In the genomic region with DNA sequence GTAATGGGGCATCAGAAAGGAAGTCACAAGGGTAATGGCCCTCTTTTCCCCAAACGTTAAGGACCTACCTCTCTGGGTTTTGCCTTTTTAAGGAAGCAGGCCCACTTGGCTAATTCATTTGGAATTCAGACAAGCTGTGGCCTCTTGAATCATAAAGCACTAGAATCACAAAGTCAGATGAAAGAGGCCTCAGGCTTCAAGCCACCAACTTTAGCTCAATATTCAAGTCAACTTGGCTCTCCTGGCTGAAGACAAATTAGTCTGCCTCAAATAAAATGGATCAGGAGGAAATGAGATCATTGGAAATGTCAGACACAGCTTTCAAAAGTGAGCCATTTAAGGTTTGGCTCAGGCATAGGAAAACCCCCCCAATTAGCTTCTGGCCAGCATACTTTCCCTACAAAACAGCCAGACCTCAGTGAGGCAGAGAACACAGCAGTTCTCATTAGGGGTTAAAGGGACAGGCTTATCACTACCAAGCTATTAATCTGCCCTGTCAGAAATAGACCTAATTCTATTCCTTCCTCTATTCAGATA, we compare ENCODE assay signal across 14 cellular contexts. TPM values are rescaled to one million over a fixed set of nuclear protein-coding genes. Genes with fewer than 3 reads are reported as not detected.
DNase-seq lines count a peak whose midpoint lies in the region; ATAC-seq, FAIRE-seq and TF ChIP-seq lines count a peak whose summit lies in the region.
"Had no signal": no experiment of that assay in that cellular context is flagged by ENCODE, and none has a peak within 500 bp of the region (broad histone marks: within the 10 kb centered on the region; RNA-seq: fewer than 3 reads in every experiment).

No MANE protein-coding gene starts in this region.

- no peaks in the 10 kb centered on the region for H4K20me1 ChIP-seq in HepG2 (ENCODE audit: insufficient read depth, low read length)
- H4K20me1 ChIP-seq: BLaER1 had no signal

- in situ Hi-C loops in HepG2 (cut with HindIII; ENCODE audit: extremely low pct_ligation_motif_present, low pct_unique_long_range_greater_than_20kb): no loop called here

- intact Hi-C loops in HepG2 (cut with micrococcal nuclease; ENCODE audit: unreplicated experiment): no loop called here
- intact Hi-C loops in dorsolateral prefrontal cortex (cut with DNase I): no loop called here

- peak overlapping the region; percentile 21 to 26 for H3K27ac ChIP-seq in liver (ENCODE audit: low read depth in 1 of 2, low read length in 2 of 2)
- H3K27ac ChIP-seq in HepG2 (ENCODE audit: extremely low read length, insufficient read depth, low read length): no peak overlapping the region
- peak overlapping the region; percentile 33 for H3K27ac ChIP-seq in epithelial cell of prostate
- peak overlapping the region in 9 of 59 donors; percentile 0 to 57 (median 14) for H3K27ac ChIP-seq in dorsolateral prefrontal cortex
- H3K27ac ChIP-seq: BLaER1, parathyroid adenoma had no signal

- no peaks in the 10 kb centered on the region for H3K79me2 ChIP-seq in HepG2 (ENCODE audit: insufficient read depth, low read length)
- H3K79me2 ChIP-seq: parathyroid adenoma had no signal

- no peak overlapping the region for H3K9ac ChIP-seq in liver (ENCODE audit: low read depth in 1 of 2, low read length in 2 of 2)
- H3K9ac ChIP-seq in HepG2 (ENCODE audit: insufficient read depth, low read depth, low read length): no peak overlapping the region
- H3K9ac ChIP-seq: BLaER1, parathyroid adenoma had no signal

- TF ChIP-seq EP300 in HepG2 (IDR thresholded peaks at IDR 0.05; ENCODE audit: low read depth in 2 of 2, low read length in 2 of 2) (no peak), HepG2 (CRISPR knock-in tag; IDR thresholded peaks at IDR 0.05; ENCODE audit: borderline replicate concordance) (no peak)

- no TSS peak for BruUV-seq in HepG2 (replicated peaks; lab: Mats Ljungman, UMichigan)

- H3K36me3 ChIP-seq in liver (ENCODE audit: control insufficient read depth in 4 of 4, insufficient read depth in 3 of 4, low read depth in 1 of 4, low read length in 3 of 4) (peaks cover 2 to 22% (median 17%) of the 10 kb centered on the region in 4 donors), HepG2 (replicated peaks in 1 of 2; ENCODE audit: control insufficient read depth in 1 of 2, insufficient read depth in 2 of 2, low read length in 2 of 2) (peaks cover 10 to 50% of the 10 kb centered on the region in 2 experiments; a peak in 4 of 5 replicates)

- no peaks in the 10 kb centered on the region for H3K27me3 ChIP-seq in liver (ENCODE audit: control insufficient read depth in 4 of 4, insufficient read depth in 4 of 4, low read length in 3 of 4)
- no peaks in the 10 kb centered on the region for H3K27me3 ChIP-seq in HepG2 (ENCODE audit: control insufficient read depth in 1 of 2, insufficient read depth in 2 of 2, low read length in 2 of 2)
- no peaks in the 10 kb centered on the region for H3K27me3 ChIP-seq in dorsolateral prefrontal cortex
- H3K27me3 ChIP-seq: BLaER1 had no signal

- H3K4me1 ChIP-seq in liver (ENCODE audit: control insufficient read depth in 4 of 4, insufficient read depth in 4 of 4, low read length in 3 of 4) (peaks cover 7 to 28% (median 21%) of the 10 kb centered on the region in 4 donors), HepG2 (ENCODE audit: insufficient read depth, low read length) (no peaks in the 10 kb centered on the region)
- H3K4me1 ChIP-seq: BLaER1, parathyroid adenoma had no signal

- no peak for TF ChIP-seq RAD21 in liver (IDR thresholded peaks at IDR 0.05)
- no peak for TF ChIP-seq RAD21 in HepG2 (CRISPR knock-in tag; IDR thresholded peaks at IDR 0.05)

- 68% methylated on average over 1 of the region's 1 CpG for WGBS in liver
- whole genome bisulfite sequencing in HepG2 (ENCODE audit: low lambda C conversion rate): 100% methylated on average over 1 of the region's 1 CpG

- CTCF ChIA-PET in HepG2 (lab: Yijun Ruan, JAX; ENCODE audit: low intra/inter-chr PET ratio, low total read pairs): no interaction called here

- ATAC-seq in HepG2 (no peak), GM21390 (IDR thresholded peaks at IDR 0.05; ENCODE audit: unreplicated experiment) (no peak), HG03565 (IDR thresholded peaks at IDR 0.05; ENCODE audit: unreplicated experiment) (no peak)

- H3K9me3 ChIP-seq in liver (ENCODE audit: control insufficient read depth in 4 of 4, low read length in 3 of 4) (no peaks in the 10 kb centered on the region), HepG2 (ENCODE audit: low read length) (no peaks in the 10 kb centered on the region)

- no peak overlapping the region for H3K4me2 ChIP-seq in HepG2 (ENCODE audit: low read depth, low read length)
- H3K4me2 ChIP-seq: BLaER1 had no signal

- TF ChIP-seq POLR2A in HepG2 (IDR thresholded peaks at IDR 0.05; ENCODE audit: insufficient read depth in 1 of 2, low read depth in 2 of 2, low read length in 2 of 2): no peak

- TF ChIP-seq CTCF in liver (IDR thresholded peaks at IDR 0.05; ENCODE audit: low read depth, low read length, missing input control): no peak
- TF ChIP-seq CTCF in HepG2 (CRISPR knock-in tag; IDR thresholded peaks at IDR 0.05): no peak
- no peak for TF ChIP-seq CTCF in dorsolateral prefrontal cortex (IDR thresholded peaks at IDR 0.05 in 54 of 56, conservative IDR thresholded peaks at IDR 0.05 in 2 of 56; ENCODE audit: low read depth in 1 of 56, partially characterized antibody in 56 of 56)

- DNase-seq in HepG2 (ENCODE audit: low spot score) (no peak), epithelial cell of prostate (ENCODE audit: low read depth, low spot score) (no peak), medulla oblongata (ENCODE audit: extremely low spot score) (peak; percentile 75), dorsolateral prefrontal cortex (no peak), NCI-H1694 (lab: John Stamatoyannopoulos, UW) (no peak)
- DNase-seq: activated CD4-positive, alpha-beta T cell treated with anti-CD3 and anti-CD28 coated beads, Interleukin-2, amount 50 U/mL, for 48 hours; NCI-H526; stimulated activated naive CD4-positive, alpha-beta T cell had no signal

- H3K4me3 ChIP-seq in liver (ENCODE audit: low read depth in 1 of 3, low read length in 3 of 3) (no peak overlapping the region), HepG2 (replicated peaks in 1 of 3; ENCODE audit: insufficient read depth in 1 of 3, low read depth in 2 of 3, low read length in 3 of 3) (no peak overlapping the region), dorsolateral prefrontal cortex (no peak overlapping the region)
- H3K4me3 ChIP-seq: BLaER1 had no signal

- POLR2A ChIA-PET in HepG2 (lab: Yijun Ruan, JAX): interaction anchor here (1.2 kb wide), 1 partner anchor 89 kb away, joined by 3 read pairs; no protein-coding TSS in a partner anchor

- no peak overlapping the region for H2AFZ ChIP-seq in HepG2 (ENCODE audit: low read length)
- H2AFZ ChIP-seq: parathyroid adenoma had no signal

- no peak for FAIRE-seq in HepG2 (lab: Jason Lieb, UNC)
- FAIRE-seq: colon had no signal

TF ChIP-seq in liver, 16 proteins besides CTCF, POLR2A, EP300 and RAD21:
- TF ChIP-seq NR2F2 (IDR thresholded peaks at IDR 0.05) (peak; percentile 54), GABPA (IDR thresholded peaks at IDR 0.05 in 1 of 2, conservative IDR thresholded peaks at IDR 0.05 in 1 of 2) (no peak)

TF ChIP-seq in HepG2, 621 proteins besides CTCF, POLR2A, EP300 and RAD21:
- TF ChIP-seq KMT2A (CRISPR knock-in tag; IDR thresholded peaks at IDR 0.05): no peak

RNA-seq across cellular contexts. Expression of gene SLC35D1, which starts 34.3 kb away (rescaled TPM):
- 100 to 1,000 TPM in 1 of 2 donors, 10 to 100 TPM in 1; 30.9 to 100 TPM for total RNA-seq in liver
- 10 to 100 TPM; 22.9 to 28.1 TPM for polyA plus RNA-seq in liver
- total RNA-seq in HepG2 (2016; rRNA removed; fragmentation: Illumina TruSeq; extraction: Trizol): 30.6 and 41.5 TPM in 2 replicates
- 2.9 and 3.0 TPM in 2 replicates for total RNA-seq in HepG2 (2016; cell fraction: cytosol; rRNA removed; fragmentation: Illumina TruSeq; extraction: Trizol; ENCODE audit: low read depth)
- 29.9 and 41.4 TPM in 2 replicates for total RNA-seq in HepG2 (2016; cell fraction: insoluble cytoplasmic fraction; rRNA removed; fragmentation: Illumina TruSeq; extraction: Trizol)
- total RNA-seq in HepG2 (2016; cell fraction: membrane; rRNA removed; fragmentation: Illumina TruSeq; extraction: Trizol): 13.4 and 16.1 TPM in 2 replicates
- total RNA-seq in HepG2 (2016; cell fraction: nucleus; rRNA removed; fragmentation: Illumina TruSeq; extraction: Trizol): 48.7 and 57.0 TPM in 2 replicates
- 10.1 and 12.4 TPM in 2 replicates for polyA plus RNA-seq in HepG2 (2011; rRNA removed)
- polyA plus RNA-seq in HepG2 (2011; cell fraction: cytosol; rRNA removed): 7.3 and 12.6 TPM in 2 replicates
- polyA plus RNA-seq in HepG2 (2011; cell fraction: nucleus; rRNA removed): 8.6 and 11.3 TPM in 2 replicates
- polyA plus RNA-seq in HepG2 (2012): 9.1 and 11.5 TPM in 2 replicates
- polyA plus RNA-seq in HepG2 (2016; cell fraction: cytosol; fragmentation: Illumina TruSeq; extraction: Trizol; ENCODE audit: low read depth): 1.6 and 1.7 TPM in 2 replicates
- polyA plus RNA-seq in HepG2 (2016; cell fraction: insoluble cytoplasmic fraction; fragmentation: Illumina TruSeq; extraction: Trizol; ENCODE audit: low read depth): 18.8 and 18.9 TPM in 2 replicates
- 5.4 and 5.9 TPM in 2 replicates for polyA plus RNA-seq in HepG2 (2016; cell fraction: membrane; fragmentation: Illumina TruSeq; extraction: Trizol; ENCODE audit: low read depth)
- polyA plus RNA-seq in HepG2 (2016; cell fraction: nucleus; fragmentation: Illumina TruSeq; extraction: Trizol; ENCODE audit: insufficient read depth, low read depth): 33.7 and 34.0 TPM in 2 replicates
- polyA minus RNA-seq in HepG2 (2011; rRNA and poly(A)+ RNA removed; ENCODE audit: low replicate concordance): 13.8 and 25.4 TPM in 2 replicates
- 16.4 and 16.8 TPM in 2 replicates for polyA minus RNA-seq in HepG2 (2011; cell fraction: cytosol; rRNA and poly(A)+ RNA removed)
- polyA minus RNA-seq in HepG2 (2011; cell fraction: nucleus; rRNA and poly(A)+ RNA removed): 35.3 and 36.4 TPM in 2 replicates
- 10 to 100 TPM in 22 of 120 experiments, 1 to 10 TPM in 98; 5.7 to 12.8 (median 8.3) TPM for total RNA-seq in dorsolateral prefrontal cortex
